ENCODE assay signal across 1 cellular context in genomic region chr20:34998331-34998950, GRCh38.
TF ChIP-seq lines count a peak whose summit lies in the region.

No MANE protein-coding gene starts in this region.

TF ChIP-seq in GM23338, 12 proteins besides CTCF, POLR2A, EP300 and RAD21 (continued from another document):
- TF ChIP-seq ZNF462 (CRISPR knock-in tag; IDR thresholded peaks at IDR 0.05) (no peak), EZH2 (IDR thresholded peaks at IDR 0.05; ENCODE audit: low read depth, unreplicated experiment) (no peak), CREB1 (CRISPR knock-in tag; IDR thresholded peaks at IDR 0.05; ENCODE audit: low read depth) (no peak), EZH2phosphoT487 (IDR thresholded peaks at IDR 0.05; ENCODE audit: unreplicated experiment) (no peak), POLR2AphosphoS5 (IDR thresholded peaks at IDR 0.05; ENCODE audit: low read depth) (no peak), ZNF114 (CRISPR knock-in tag; IDR thresholded peaks at IDR 0.05) (no peak), STAT1 (IDR thresholded peaks at IDR 0.05; ENCODE audit: unreplicated experiment) (no peak), ZNF331 (CRISPR knock-in tag; IDR thresholded peaks at IDR 0.05; ENCODE audit: low read depth) (no peak), REST (IDR thresholded peaks at IDR 0.05; ENCODE audit: unreplicated experiment) (no peak)
TF ChIP-seq in GM23338: peak in this region for 0.
